In the genomic region with DNA sequence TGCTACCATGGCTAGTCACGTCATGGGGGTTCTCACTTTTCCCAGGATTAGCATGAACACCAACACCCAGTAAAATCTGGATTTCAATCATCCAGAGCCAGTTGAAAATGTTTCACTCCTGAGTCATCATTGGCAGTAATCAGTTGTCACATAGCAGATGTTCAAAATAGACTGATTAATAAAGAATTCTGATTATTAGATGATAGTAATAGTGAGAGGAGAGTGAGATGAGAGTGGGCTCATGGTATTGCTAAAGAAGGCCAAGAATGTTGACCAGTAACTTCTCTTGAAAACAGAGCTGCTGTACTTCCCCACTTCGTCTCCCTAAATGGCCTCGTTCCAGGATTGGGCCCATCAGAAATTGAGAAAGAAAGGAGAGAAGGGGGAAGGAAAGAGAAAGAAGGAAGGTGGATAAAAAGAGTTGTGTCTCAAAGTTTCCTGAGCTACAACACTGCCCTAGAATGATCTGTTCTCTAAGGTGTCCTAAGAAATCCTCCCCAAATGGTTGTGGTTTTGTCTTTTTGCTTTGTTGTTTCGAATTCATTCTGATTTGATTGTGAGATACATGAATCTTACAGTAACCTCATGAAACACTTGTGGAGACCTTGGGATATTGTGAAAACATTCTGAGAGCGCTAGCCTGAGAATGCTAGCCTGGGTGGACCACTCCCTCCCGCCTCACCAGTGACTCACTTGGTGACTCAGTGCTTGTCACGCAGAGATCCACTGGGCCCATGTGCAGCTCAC, we compare ENCODE assay signal across 7 cellular contexts.
DNase-seq lines count a peak whose midpoint lies in the region; ATAC-seq, FAIRE-seq and TF ChIP-seq lines count a peak whose summit lies in the region.

No MANE protein-coding gene starts in this region.

- H4K20me1 ChIP-seq in endothelial cell of umbilical vein (replicated peaks; ENCODE audit: control insufficient read depth, extremely low read depth, insufficient read depth, low read length): no peaks in the 10 kb centered on the region

- BruUV-seq in endothelial cell of umbilical vein (replicated peaks; lab: Mats Ljungman, UMichigan): no TSS peak

- TF ChIP-seq POLR2A in endothelial cell of umbilical vein (IDR thresholded peaks at IDR 0.05; ENCODE audit: low read depth, low read length): no peak

- intact Hi-C loops in endothelial cell of umbilical vein (cut with micrococcal nuclease): no loop called here

- dilution Hi-C loops in endothelial cell of umbilical vein (cut with MboI; ENCODE audit: extremely low pct_ligation_motif_present, low sequenced_read_pairs): no loop called here

- no peaks in the 10 kb centered on the region for H3K27me3 Mint-ChIP-seq in activated CD4-positive, alpha-beta T cell treated with anti-CD3 and anti-CD28 coated beads, Interleukin-2, amount 10 ng/mL, durations not matched to agents 7 days and 5 days
- peaks cover 9% of the 10 kb centered on the region for H3K27me3 Mint-ChIP-seq in nephron progenitor cell (ENCODE audit: low read depth, poor library complexity)

- H3K36me3 Mint-ChIP-seq in activated CD4-positive, alpha-beta T cell treated with anti-CD3 and anti-CD28 coated beads, Interleukin-2, amount 10 ng/mL, durations not matched to agents 7 days and 5 days (ENCODE audit: low read depth): peaks cover 26% of the 10 kb centered on the region
- peaks cover 4% of the 10 kb centered on the region for H3K36me3 Mint-ChIP-seq in nephron progenitor cell (ENCODE audit: low read depth)

- ATAC-seq in HG02981 (IDR thresholded peaks at IDR 0.05; ENCODE audit: unreplicated experiment): no peak

- CTCF ChIA-PET in activated CD4-positive, alpha-beta T cell treated with anti-CD3 and anti-CD28 coated beads, Interleukin-2, amount 10 ng/mL, durations not matched to agents 7 days and 5 days (lab: Charles Lee): interaction anchor here (1.1 kb wide), 2 partner anchors 9 to 26 kb away, joined by 3 to 6 read pairs; no protein-coding TSS in a partner anchor
- CTCF ChIA-PET in endothelial cell of umbilical vein (lab: Charles Lee): no interaction called here

- no peak overlapping the region for H3K4me2 ChIP-seq in endothelial cell of umbilical vein (ENCODE audit: insufficient read depth, low read length)

- H3K9ac ChIP-seq in endothelial cell of umbilical vein (replicated peaks; ENCODE audit: extremely low read depth, insufficient read depth, low read length): no peak overlapping the region

- DNase-seq in HPDE6-E6E7 (ENCODE audit: extremely low spot score) (peak; percentile 89), endothelial cell of umbilical vein (ENCODE audit: low read depth, low spot score) (no peak), renal cortical epithelial cell (ENCODE audit: low read depth) (peak; percentile 99), nephron progenitor cell (no peak), NCI-H526 (lab: John Stamatoyannopoulos, UW) (no peak)
- DNase-seq in activated CD4-positive, alpha-beta T cell treated with anti-CD3 and anti-CD28 coated beads, Interleukin-2, amount 10 ng/mL, durations not matched to agents 7 days and 5 days: peak; percentile 72

- peak overlapping the region; percentile 1 for H3K27ac ChIP-seq in endothelial cell of umbilical vein (ENCODE audit: insufficient read depth, low read depth, low read length)

- peak overlapping the region; percentile 86 for H3K27ac Mint-ChIP-seq in activated CD4-positive, alpha-beta T cell treated with anti-CD3 and anti-CD28 coated beads, Interleukin-2, amount 10 ng/mL, durations not matched to agents 7 days and 5 days
- H3K27ac Mint-ChIP-seq in nephron progenitor cell: no peak overlapping the region

- H2AFZ ChIP-seq in endothelial cell of umbilical vein (ENCODE audit: low read depth, low read length): no peak overlapping the region

- peaks cover 33% of the 10 kb centered on the region for H3K9me3 Mint-ChIP-seq in activated CD4-positive, alpha-beta T cell treated with anti-CD3 and anti-CD28 coated beads, Interleukin-2, amount 10 ng/mL, durations not matched to agents 7 days and 5 days
- H3K9me3 Mint-ChIP-seq in nephron progenitor cell: peaks cover 13% of the 10 kb centered on the region

- POLR2A ChIA-PET in activated CD4-positive, alpha-beta T cell treated with anti-CD3 and anti-CD28 coated beads, Interleukin-2, amount 10 ng/mL, durations not matched to agents 7 days and 5 days (lab: Charles Lee): no interaction called here
- POLR2A ChIA-PET in endothelial cell of umbilical vein (lab: Charles Lee): no interaction called here

- H3K4me3 ChIP-seq in endothelial cell of umbilical vein (replicated peaks in 1 of 3; ENCODE audit: insufficient read depth in 1 of 3, low read depth in 1 of 3, low read length in 3 of 3): no peak overlapping the region

- no peaks in the 10 kb centered on the region for H3K4me1 ChIP-seq in endothelial cell of umbilical vein (ENCODE audit: control insufficient read depth, extremely low read depth, insufficient read depth, low read length)

- peaks cover 1% of the 10 kb centered on the region for H3K9me3 ChIP-seq in endothelial cell of umbilical vein (replicated peaks; ENCODE audit: control insufficient read depth, insufficient read depth, low read length)

- H3K27me3 ChIP-seq in endothelial cell of umbilical vein (ENCODE audit: control insufficient read depth in 2 of 2, insufficient read depth in 2 of 2, low read length in 2 of 2): no peaks in the 10 kb centered on the region

- peaks cover 68% of the 10 kb centered on the region for H3K4me1 Mint-ChIP-seq in activated CD4-positive, alpha-beta T cell treated with anti-CD3 and anti-CD28 coated beads, Interleukin-2, amount 10 ng/mL, durations not matched to agents 7 days and 5 days
- peaks cover 28% of the 10 kb centered on the region for H3K4me1 Mint-ChIP-seq in nephron progenitor cell

- H3K36me3 ChIP-seq in endothelial cell of umbilical vein (ENCODE audit: control insufficient read depth in 2 of 2, extremely low read depth in 1 of 2, insufficient read depth in 2 of 2, low read length in 2 of 2): no peaks in the 10 kb centered on the region

- H3K9me1 ChIP-seq in endothelial cell of umbilical vein (replicated peaks; ENCODE audit: control insufficient read depth, extremely low read depth, insufficient read depth, low read length): no peaks in the 10 kb centered on the region

- TF ChIP-seq CTCF in endothelial cell of umbilical vein (IDR thresholded peaks at IDR 0.05; ENCODE audit: extremely low read depth in 1 of 2, insufficient read depth in 1 of 2, low read depth in 1 of 2, low read length in 2 of 2) (no peak), nephron progenitor cell (IDR thresholded peaks at IDR 0.05) (no peak)

- H3K4me3 Mint-ChIP-seq in activated CD4-positive, alpha-beta T cell treated with anti-CD3 and anti-CD28 coated beads, Interleukin-2, amount 10 ng/mL, durations not matched to agents 7 days and 5 days: peak overlapping the region; percentile 15
- H3K4me3 Mint-ChIP-seq in nephron progenitor cell: no peak overlapping the region

- H3K79me2 ChIP-seq in endothelial cell of umbilical vein (ENCODE audit: control insufficient read depth, insufficient read depth, low read length): no peaks in the 10 kb centered on the region

- FAIRE-seq in endothelial cell of umbilical vein (lab: Jason Lieb, UNC): no peak

TF ChIP-seq in endothelial cell of umbilical vein, 7 proteins besides CTCF, POLR2A, EP300 and RAD21:
- TF ChIP-seq FOS (IDR thresholded peaks at IDR 0.05; ENCODE audit: borderline replicate concordance, insufficient read depth, low read length) (peak; percentile 20), MYC (IDR thresholded peaks at IDR 0.05; ENCODE audit: low read depth, low read length) (no peak), EZH2 (IDR thresholded peaks at IDR 0.05; ENCODE audit: borderline replicate concordance, low read depth, low read length, severe bottlenecking) (no peak), GATA2 (IDR thresholded peaks at IDR 0.05; ENCODE audit: insufficient read depth, insufficient read length, low read depth, low read length) (no peak), POLR2AphosphoS5 (IDR thresholded peaks at IDR 0.05; ENCODE audit: insufficient read depth, low read depth, low read length) (no peak), JUN (IDR thresholded peaks at IDR 0.05; ENCODE audit: borderline replicate concordance, insufficient read depth, insufficient read length, low read depth) (no peak)
- TF ChIP-seq, protein P1, sequence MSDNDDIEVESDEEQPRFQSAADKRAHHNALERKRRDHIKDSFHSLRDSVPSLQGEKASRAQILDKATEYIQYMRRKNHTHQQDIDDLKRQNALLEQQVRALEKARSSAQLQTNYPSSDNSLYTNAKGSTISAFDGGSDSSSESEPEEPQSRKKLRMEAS (IDR thresholded peaks at IDR 0.05; ENCODE audit: insufficient read depth, insufficient read length): no peak
TF ChIP-seq in endothelial cell of umbilical vein: peak in this region for 1.

Comparison
In these comparisons a context has a peak if more than half of its experiments do, and no peak if none do; other contexts are left out.
1. DNase-seq: peak in HPDE6-E6E7 (single experiment), activated CD4-positive, alpha-beta T cell treated with anti-CD3 and anti-CD28 coated beads, Interleukin-2, amount 10 ng/mL, durations not matched to agents 7 days and 5 days (single experiment) and renal cortical epithelial cell (single experiment); none in endothelial cell of umbilical vein (single experiment), nephron progenitor cell (single experiment) and NCI-H526 (0 of 2).